1 cellular context compared by ENCODE assay signal in genomic region chr2:239917128-239917956, GRCh38.
TF ChIP-seq lines count a peak whose summit lies in the region.

No MANE protein-coding gene starts in this region.

TF ChIP-seq in HEK293, 187 proteins besides CTCF, POLR2A, EP300 and RAD21 (continued from another document and continues in another):
- TF ChIP-seq ZSCAN5A (tag by site-specific recombination; IDR thresholded peaks at IDR 0.05) (no peak), ZSCAN16 (tag by site-specific recombination; IDR thresholded peaks at IDR 0.05) (no peak), ZBTB20 (tag by site-specific recombination; IDR thresholded peaks at IDR 0.05) (no peak), ZNF280D (tag by site-specific recombination; IDR thresholded peaks at IDR 0.05) (peak; percentile 96), ZNF776 (tag by site-specific recombination; IDR thresholded peaks at IDR 0.05; ENCODE audit: borderline replicate concordance) (no peak), BCL6B (tag by site-specific recombination; IDR thresholded peaks at IDR 0.05) (no peak), HOXD13 (CRISPR knock-in tag; IDR thresholded peaks at IDR 0.05; ENCODE audit: borderline replicate concordance) (no peak), SETDB1 (IDR thresholded peaks at IDR 0.05; ENCODE audit: insufficient read length, low read length) (peak; percentile 99), ZBTB21 (tag by site-specific recombination; IDR thresholded peaks at IDR 0.05) (no peak), ZNF529 (tag by site-specific recombination; IDR thresholded peaks at IDR 0.05; ENCODE audit: insufficient replicate concordance) (peak; percentile 58), ZNF280C (tag by site-specific recombination; IDR thresholded peaks at IDR 0.05) (no peak), ZNF211 (tag by site-specific recombination; IDR thresholded peaks at IDR 0.05; ENCODE audit: low read depth) (no peak), ZBTB11 (tag by site-specific recombination; conservative IDR thresholded peaks at IDR 0.05; ENCODE audit: low read depth) (no peak), ZNF560 (tag by site-specific recombination; IDR thresholded peaks at IDR 0.05; ENCODE audit: borderline replicate concordance) (no peak), ZNF174 (tag by site-specific recombination; IDR thresholded peaks at IDR 0.05) (no peak), ZSCAN30 (tag by site-specific recombination; IDR thresholded peaks at IDR 0.05) (no peak), ZNF624 (tag by site-specific recombination; IDR thresholded peaks at IDR 0.05) (no peak), BCL11B (tag by site-specific recombination; IDR thresholded peaks at IDR 0.05; ENCODE audit: low read depth) (no peak), RBAK (tag by site-specific recombination; IDR thresholded peaks at IDR 0.05) (0 out of 2 replicates have a peak, but pooled peaks have one; percentile 27), HIC1 (tag by site-specific recombination; IDR thresholded peaks at IDR 0.05) (no peak), ZFP3 (tag by site-specific recombination; IDR thresholded peaks at IDR 0.05; ENCODE audit: low read depth) (no peak), ZSCAN23 (tag by site-specific recombination; IDR thresholded peaks at IDR 0.05) (no peak), TRIM28 (IDR thresholded peaks at IDR 0.05; ENCODE audit: borderline replicate concordance, low read length) (peak; percentile 98), ZNF510 (tag by site-specific recombination; IDR thresholded peaks at IDR 0.05; ENCODE audit: insufficient replicate concordance) (no peak), ZNF292 (tag by site-specific recombination; IDR thresholded peaks at IDR 0.05; ENCODE audit: borderline replicate concordance, low read depth) (no peak), ZNF449 (tag by site-specific recombination; IDR thresholded peaks at IDR 0.05) (no peak), ZNF366 (tag by site-specific recombination; conservative IDR thresholded peaks at IDR 0.05) (no peak), OSR2 (tag by site-specific recombination; IDR thresholded peaks at IDR 0.05) (no peak), ZNF19 (tag by site-specific recombination; IDR thresholded peaks at IDR 0.05; ENCODE audit: low read depth) (no peak), ZNF626 (tag by site-specific recombination; IDR thresholded peaks at IDR 0.05) (peak; percentile 99), HOXC10 (CRISPR knock-in tag; IDR thresholded peaks at IDR 0.05) (no peak), SCRT1 (tag by site-specific recombination; IDR thresholded peaks at IDR 0.05; ENCODE audit: borderline replicate concordance) (no peak), ZNF768 (tag by site-specific recombination; IDR thresholded peaks at IDR 0.05) (no peak), ZNF37A (tag by site-specific recombination; IDR thresholded peaks at IDR 0.05) (no peak), YY1 (tag by site-specific recombination; IDR thresholded peaks at IDR 0.05) (no peak), ZNF521 (tag by site-specific recombination; IDR thresholded peaks at IDR 0.05) (no peak), ZBTB7A (tag by site-specific recombination; IDR thresholded peaks at IDR 0.05; ENCODE audit: low read depth) (no peak), ZSCAN18 (tag by site-specific recombination; IDR thresholded peaks at IDR 0.05) (no peak), ZNF785 (tag by site-specific recombination; IDR thresholded peaks at IDR 0.05) (no peak), ZNF202 (tag by site-specific recombination; IDR thresholded peaks at IDR 0.05; ENCODE audit: borderline replicate concordance) (no peak), ZNF549 (tag by site-specific recombination; IDR thresholded peaks at IDR 0.05) (no peak), ZNF792 (tag by site-specific recombination; IDR thresholded peaks at IDR 0.05) (no peak), ZNF629 (tag by site-specific recombination; IDR thresholded peaks at IDR 0.05) (no peak), ZNF354C (tag by site-specific recombination; IDR thresholded peaks at IDR 0.05; ENCODE audit: borderline replicate concordance, low read depth) (no peak), ZNF692 (tag by site-specific recombination; IDR thresholded peaks at IDR 0.05) (no peak), ZNF112 (tag by site-specific recombination; IDR thresholded peaks at IDR 0.05) (no peak), WT1 (tag by site-specific recombination; IDR thresholded peaks at IDR 0.05) (no peak)
